29 cellular contexts compared by ENCODE assay signal in genomic region chr4:145248971-145249370, GRCh38.
"Had no signal": no experiment of that assay in that cellular context is flagged by ENCODE, and none has a peak within 500 bp of the region (broad histone marks: within the 10 kb centered on the region; RNA-seq: fewer than 3 reads in every experiment).

No MANE protein-coding gene starts in this region.

- H3K27me3 ChIP-seq: neutrophil, ovary, right lobe of liver, sigmoid colon, thyroid gland, tibial nerve, upper lobe of left lung, vagina had no signal

- H3K36me3 Mint-ChIP-seq: naive thymus-derived CD8-positive, alpha-beta T cell; natural killer cell treated with Interleukin-12 subunit alpha and Interleukin-12 subunit beta and Interleukin-15 and Interleukin-18, amount 100 ng/mL, for 72 hours; stimulated activated memory B cell treated with anti-CD40 and anti-IgM and Interleukin-4, amounts not matched to agents 10 μg/mL and 1 μg/mL and 100 μg/mL, for 72 hours had no signal

- H3K9ac ChIP-seq: parathyroid adenoma had no signal

- H3K4me3 ChIP-seq: ovary, prostate gland, right lobe of liver, sigmoid colon, spleen, thoracic aorta, thyroid gland, tibial nerve, upper lobe of left lung, vagina had no signal

- H3K4me1 Mint-ChIP-seq: naive B cell; naive thymus-derived CD8-positive, alpha-beta T cell; nephron progenitor cell; neural crest cell; stimulated activated memory B cell treated with anti-CD40 and anti-IgM and Interleukin-4, amounts not matched to agents 10 μg/mL and 1 μg/mL and 100 μg/mL, for 72 hours; stimulated activated naive CD8-positive, alpha-beta T cell treated with anti-CD3 and anti-CD28 coated beads, Interleukin-15, amount 100 ng/mL, for 72 hours had no signal

- H3K79me2 ChIP-seq: parathyroid adenoma had no signal

- H3K4me1 ChIP-seq: parathyroid adenoma, prostate gland, right lobe of liver, sigmoid colon, spleen, thyroid gland, upper lobe of left lung, vagina had no signal

- H2AFZ ChIP-seq: parathyroid adenoma had no signal

- H3K27ac ChIP-seq: neutrophil, ovary, parathyroid adenoma, prostate gland, right lobe of liver, sigmoid colon, spleen, thoracic aorta, thyroid gland, tibial nerve, upper lobe of left lung, vagina had no signal

- H3K36me3 ChIP-seq: neutrophil, ovary, prostate gland, right lobe of liver, sigmoid colon, spleen, thoracic aorta, thyroid gland, tibial nerve, upper lobe of left lung, vagina had no signal

- H3K9me3 ChIP-seq: neutrophil, ovary, prostate gland, right lobe of liver, sigmoid colon, spleen, thoracic aorta, thyroid gland, tibial nerve, upper lobe of left lung, vagina had no signal

- DNase-seq: naive B cell; naive thymus-derived CD8-positive, alpha-beta T cell; nephron progenitor cell; ovary; right cardiac atrium; right lobe of liver; sigmoid colon; small intestine; spleen; stimulated activated CD4-positive, alpha-beta T cell treated with anti-CD3 and anti-CD28 coated beads, Interleukin-12 subunit alpha, Interleukin-12 subunit beta, amount 100 ng/mL, for 4 hours; stimulated activated CD4-positive, alpha-beta T cell treated with anti-CD3 and anti-CD28 coated beads, Interleukin-1b, Interleukin-23, amount 100 ng/mL, for 48 hours; stimulated activated CD4-positive, alpha-beta T cell treated with anti-CD3 and anti-CD28 coated beads, Interleukin-4, amount 100 ng/mL, for 1 hour; stimulated activated CD4-positive, alpha-beta T cell treated with anti-CD3 and anti-CD28 coated beads, Interleukin-4, amount 100 ng/mL, for 4 hours; stimulated activated CD8-positive, alpha-beta memory T cell treated with anti-CD3 and anti-CD28 coated beads, Interleukin-4, amount 100 ng/mL, for 48 hours; stimulated activated naive CD4-positive, alpha-beta T cell; stimulated activated naive CD8-positive, alpha-beta T cell treated with anti-CD3 and anti-CD28 coated beads, Interleukin-15, amount 100 ng/mL, for 72 hours; stimulated activated naive CD8-positive, alpha-beta T cell treated with anti-CD3 and anti-CD28 coated beads, Interleukin-15, Interleukin-2, amounts not matched to agents 100 U/mL and 50 U/mL, for 24 hours; thyroid gland; trophoblast cell; upper lobe of left lung had no signal

- H3K9me3 Mint-ChIP-seq: naive thymus-derived CD8-positive, alpha-beta T cell; natural killer cell treated with Interleukin-12 subunit alpha and Interleukin-12 subunit beta and Interleukin-15 and Interleukin-18, amount 100 ng/mL, for 72 hours; neural crest cell; stimulated activated naive CD8-positive, alpha-beta T cell treated with anti-CD3 and anti-CD28 coated beads, Interleukin-15, amount 100 ng/mL, for 72 hours had no signal

- H3K4me3 Mint-ChIP-seq: naive B cell; naive thymus-derived CD8-positive, alpha-beta T cell; natural killer cell treated with Interleukin-12 subunit alpha and Interleukin-12 subunit beta and Interleukin-15 and Interleukin-18, amount 100 ng/mL, for 72 hours; nephron progenitor cell; neural crest cell; stimulated activated memory B cell treated with anti-CD40 and anti-IgM and Interleukin-4, amounts not matched to agents 10 μg/mL and 1 μg/mL and 100 μg/mL, for 72 hours; stimulated activated naive CD8-positive, alpha-beta T cell treated with anti-CD3 and anti-CD28 coated beads, Interleukin-15, amount 100 ng/mL, for 72 hours had no signal

- ATAC-seq: naive thymus-derived CD8-positive, alpha-beta T cell; natural killer cell treated with Interleukin-12 subunit alpha and Interleukin-12 subunit beta and Interleukin-15 and Interleukin-18, amount 100 ng/mL, for 72 hours; right cardiac atrium; right lobe of liver; stimulated activated memory B cell treated with anti-CD40 and anti-IgM and Interleukin-4, amounts not matched to agents 10 μg/mL and 1 μg/mL and 100 μg/mL, for 72 hours; stimulated activated naive CD8-positive, alpha-beta T cell treated with anti-CD3 and anti-CD28 coated beads, Interleukin-15, amount 100 ng/mL, for 72 hours; stimulated activated naive CD8-positive, alpha-beta T cell treated with anti-CD3 and anti-CD28 coated beads, Interleukin-15, Interleukin-2, amounts not matched to agents 100 U/mL and 50 U/mL, for 24 hours had no signal

- H3K27ac Mint-ChIP-seq: naive thymus-derived CD8-positive, alpha-beta T cell; natural killer cell treated with Interleukin-12 subunit alpha and Interleukin-12 subunit beta and Interleukin-15 and Interleukin-18, amount 100 ng/mL, for 72 hours; nephron progenitor cell; stimulated activated memory B cell treated with anti-CD40 and anti-IgM and Interleukin-4, amounts not matched to agents 10 μg/mL and 1 μg/mL and 100 μg/mL, for 72 hours; stimulated activated naive CD8-positive, alpha-beta T cell treated with anti-CD3 and anti-CD28 coated beads, Interleukin-15, amount 100 ng/mL, for 72 hours had no signal
